15 cellular contexts compared by ENCODE assay signal in the genomic region with DNA sequence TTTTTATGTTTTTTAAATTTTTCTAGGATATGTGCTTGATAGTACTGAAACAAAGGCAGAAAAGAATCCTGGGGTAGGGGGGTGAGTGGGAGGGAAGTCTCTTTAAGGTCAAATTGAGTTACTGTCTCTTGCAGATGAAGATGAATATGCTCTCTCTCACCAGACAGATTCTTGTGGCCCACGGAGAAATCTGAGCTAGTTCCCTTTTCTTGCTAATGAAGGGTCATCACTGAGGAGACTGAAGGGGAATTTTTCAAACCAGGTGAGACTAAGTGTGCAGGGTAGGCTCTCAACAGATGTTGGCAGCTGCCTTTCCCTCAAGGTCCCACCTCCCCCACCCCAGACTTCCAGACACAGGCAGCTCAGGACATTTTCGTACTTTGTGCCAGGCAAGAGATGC. TPM values are rescaled to one million over a fixed set of nuclear protein-coding genes. Genes with fewer than 3 reads are reported as not detected.
A peak's percentile ranks its signal among the peaks of the same experiment; 100 is the strongest.
DNase-seq lines count a peak whose midpoint lies in the region; ATAC-seq and TF ChIP-seq lines count a peak whose summit lies in the region.
"Had no signal": no experiment of that assay in that cellular context is flagged by ENCODE, and none has a peak within 500 bp of the region (broad histone marks: within the 10 kb centered on the region; RNA-seq: fewer than 3 reads in every experiment).

No MANE protein-coding gene starts in this region.

- no peaks in the 10 kb centered on the region for H3K27me3 ChIP-seq in upper lobe of left lung

- peaks cover 21% of the 10 kb centered on the region for H3K4me1 Mint-ChIP-seq in brain
- H3K4me1 Mint-ChIP-seq in effector memory CD8-positive, alpha-beta T cell (ENCODE audit: low read depth in 2 of 2) = peaks cover 21 to 31% of the 10 kb centered on the region in 2 donors

- H3K36me3 ChIP-seq in upper lobe of left lung = no peaks in the 10 kb centered on the region

- no peaks in the 10 kb centered on the region for H3K9me3 ChIP-seq in upper lobe of left lung

- TF ChIP-seq CTCF in GM10248 (IDR thresholded peaks at IDR 0.05; ENCODE audit: control extremely low read depth, extremely low read depth, low read depth, missing control alignments) (no peak), brain (conservative IDR thresholded peaks at IDR 0.05) (no peak), upper lobe of left lung (IDR thresholded peaks at IDR 0.05) (no peak)

- POLR2A ChIA-PET in GM10248 (lab: Yijun Ruan, JAX) = no interaction called here

- no peak for TF ChIP-seq POLR2A in upper lobe of left lung (IDR thresholded peaks at IDR 0.05)

- no peak overlapping the region for H3K4me3 ChIP-seq in upper lobe of left lung

- TF ChIP-seq EP300 in upper lobe of left lung (IDR thresholded peaks at IDR 0.05) = no peak

- CTCF ChIA-PET in GM10248 (lab: Yijun Ruan, JAX) = interaction anchor here (0.8 to 0.9 kb wide), 4 partner anchors 15 to 77 kb away, joined by 3 to 4 read pairs (median 3); no protein-coding TSS in a partner anchor

- H3K27ac ChIP-seq in upper lobe of left lung = no peak overlapping the region
- H3K27ac ChIP-seq: HL-60 had no signal

- no peaks in the 10 kb centered on the region for H3K36me3 Mint-ChIP-seq in brain
- peaks cover 6% of the 10 kb centered on the region for H3K36me3 Mint-ChIP-seq in effector memory CD8-positive, alpha-beta T cell (ENCODE audit: insufficient read depth)
- H3K36me3 Mint-ChIP-seq: immature natural killer cell had no signal

- whole genome bisulfite sequencing in upper lobe of left lung, 2 donors = 50 to 53% methylated on average over 2 of the region's 2 CpGs

- ATAC-seq in GM19395 (IDR thresholded peaks at IDR 0.05; ENCODE audit: unreplicated experiment) (peak; percentile 74), HG03135 (IDR thresholded peaks at IDR 0.05; ENCODE audit: unreplicated experiment) (peak; percentile 73), upper lobe of left lung (ENCODE audit: low FRiP score in 2 of 2) (no peak), HG02623 (IDR thresholded peaks at IDR 0.05; ENCODE audit: unreplicated experiment) (no peak)
- no peak for ATAC-seq in effector memory CD8-positive, alpha-beta T cell (replicated peaks)

- H3K4me1 ChIP-seq in upper lobe of left lung = no peaks in the 10 kb centered on the region

- H3K9me3 Mint-ChIP-seq in brain = no peaks in the 10 kb centered on the region
- H3K9me3 Mint-ChIP-seq in effector memory CD8-positive, alpha-beta T cell = no peaks in the 10 kb centered on the region

- H3K27ac Mint-ChIP-seq in brain = peak overlapping the region in 3 of 5 experiments; percentile 16 to 72 (median 19)
- H3K27ac Mint-ChIP-seq in effector memory CD8-positive, alpha-beta T cell = no peak overlapping the region

- no peak overlapping the region for H3K4me3 Mint-ChIP-seq in brain
- no peak overlapping the region for H3K4me3 Mint-ChIP-seq in effector memory CD8-positive, alpha-beta T cell
- H3K4me3 Mint-ChIP-seq: immature natural killer cell had no signal

- DNase-seq in GM10248 (ENCODE audit: extremely low spot score) (peak; percentile 57), NCI-H82 (lab: John Stamatoyannopoulos, UW) (no peak), upper lobe of left lung (no peak)
- no peak for DNase-seq in effector memory CD8-positive, alpha-beta T cell
- DNase-seq: immature natural killer cell; NCI-H1417 treated with DMSO at 0.1 percent for 48 hours; nucleus accumbens; stimulated activated CD4-positive, alpha-beta T cell treated with anti-CD3 and anti-CD28 coated beads, Interleukin-4, amount 100 ng/mL, for 24 hours; trophoblast cell had no signal

- no peaks in the 10 kb centered on the region for H3K27me3 Mint-ChIP-seq in brain
- no peaks in the 10 kb centered on the region for H3K27me3 Mint-ChIP-seq in effector memory CD8-positive, alpha-beta T cell

RNA-seq across cellular contexts. Expression of a gene that starts 21.5 kb away (rescaled TPM):
- polyA plus RNA-seq in brain (ENCODE audit: insufficient read depth, low read depth, low replicate concordance) = not detected
- total RNA-seq in upper lobe of left lung = under 1 TPM in 1 of 6 donors, not detected in 5; 0.20 TPM
- total RNA-seq: epithelial cell of proximal tubule had no signal
- polyA plus RNA-seq: immature natural killer cell had no signal

RNA-seq across cellular contexts. Expression of a gene that starts 48.0 kb away (rescaled TPM):
- 3,699 TPM for polyA plus RNA-seq in brain (ENCODE audit: insufficient read depth, low read depth, low replicate concordance)
- total RNA-seq in upper lobe of left lung = 1,000 to 10,000 TPM; 2,646 to 6,090 (median 4,792) TPM

Comparison
In these comparisons a context has a peak if more than half of its experiments do, and no peak if none do; other contexts are left out.
1. ATAC-seq: peak in GM19395 (single experiment) and HG03135 (single experiment); none in effector memory CD8-positive, alpha-beta T cell (single experiment), upper lobe of left lung (0 of 2) and HG02623 (single experiment).
2. H3K27ac Mint-ChIP-seq: peak in brain (3 of 5); none in effector memory CD8-positive, alpha-beta T cell (0 of 2).